8 cellular contexts compared by ENCODE assay signal in the genomic region with DNA sequence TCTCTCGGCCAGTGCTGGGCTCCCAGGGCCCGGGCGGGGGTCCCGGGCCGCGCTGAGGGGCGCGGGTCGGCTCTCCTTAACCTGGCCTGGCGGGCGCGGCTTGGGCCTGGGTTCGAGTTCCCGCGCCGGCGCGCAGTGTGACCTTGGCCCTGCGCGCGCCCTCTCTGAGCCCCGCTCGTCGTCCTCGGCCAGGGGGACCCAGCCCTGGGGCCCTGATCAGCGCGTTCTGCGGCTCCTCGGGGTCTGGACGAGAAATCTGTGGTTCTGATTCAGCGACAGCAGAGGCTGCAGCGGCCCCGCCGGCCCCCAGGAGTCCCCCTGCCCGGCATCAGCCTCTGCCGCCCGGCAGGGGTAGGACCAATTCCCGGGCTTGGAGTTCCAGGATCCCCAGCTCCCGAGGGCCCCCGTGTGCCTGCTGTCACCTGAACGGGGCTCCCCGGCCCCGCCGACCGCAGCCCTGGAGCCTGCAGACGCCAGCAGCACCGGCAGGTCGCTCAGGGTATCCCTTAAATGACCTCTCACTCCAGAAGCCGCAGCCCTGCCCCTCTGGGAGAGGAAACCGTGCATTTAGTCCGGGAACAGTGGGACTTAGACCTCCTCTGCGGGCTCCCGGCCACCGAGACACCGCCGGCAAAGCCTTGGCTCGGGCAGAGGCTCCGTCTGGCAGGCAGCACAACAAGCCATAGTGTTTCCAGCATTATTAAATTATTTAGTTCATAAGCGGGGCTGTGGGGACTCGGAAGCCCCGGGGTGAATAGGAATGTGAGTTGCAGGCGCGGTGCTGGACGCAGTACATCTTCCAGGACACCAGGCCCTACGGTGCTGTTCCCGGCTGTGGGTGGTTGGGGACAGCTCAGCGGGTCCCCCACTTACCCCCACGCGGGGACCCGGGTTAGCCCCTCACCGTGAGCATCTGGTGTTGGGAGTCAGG. TPM values are rescaled to one million over a fixed set of nuclear protein-coding genes. Genes with fewer than 3 reads are reported as not detected.
DNase-seq lines count a peak whose midpoint lies in the region; ATAC-seq, FAIRE-seq and TF ChIP-seq lines count a peak whose summit lies in the region.

No MANE protein-coding gene starts in this region.

- CTCF ChIA-PET in A549 (lab: Yijun Ruan, JAX), result interaction anchor here (1.4 to 1.9 kb wide), 2 partner anchors 8 to 47 kb away, joined by 4 to 5 read pairs; no protein-coding TSS in a partner anchor
- CTCF ChIA-PET in activated CD4-positive, alpha-beta T cell treated with anti-CD3 and anti-CD28 coated beads for 36 hours (lab: Charles Lee), result interaction anchor here (0.7 to 3.7 kb wide), 2 partner anchors 27 to 246 kb away, joined by 3 to 17 read pairs; no protein-coding TSS in a partner anchor

- DNase-seq in A549 (ENCODE audit: low read depth in 1 of 2, low spot score in 1 of 2) (peak in 1 of 2 experiments; percentile 76), HT-29 (ENCODE audit: low spot score) (peak; percentile 62), lung microvascular endothelial cell (ENCODE audit: low read depth in 2 of 2) (peak; percentile 40 to 55), substantia nigra (lab: John Stamatoyannopoulos, UW) (peak in 33 of 49 donors; percentile 16 to 74 (median 49)), NCI-H2196 (lab: John Stamatoyannopoulos, UW; ENCODE audit: unreplicated experiment) (no peak)
- DNase-seq in activated CD4-positive, alpha-beta T cell treated with anti-CD3 and anti-CD28 coated beads for 36 hours, result peak; percentile 54
- peak in 1 of 3 experiments; percentile 18 for DNase-seq in effector memory CD8-positive, alpha-beta T cell

- H3K4me3 Mint-ChIP-seq in activated CD4-positive, alpha-beta T cell treated with anti-CD3 and anti-CD28 coated beads for 36 hours, result peak overlapping the region; percentile 67
- H3K4me3 Mint-ChIP-seq in effector memory CD8-positive, alpha-beta T cell, result peak overlapping the region; percentile 89 to 95

- no peaks in the 10 kb centered on the region for H3K9me3 ChIP-seq in A549

- H3K4me1 ChIP-seq in A549, result peaks cover 24% of the 10 kb centered on the region

- no peak for TF ChIP-seq EP300 in A549 (IDR thresholded peaks at IDR 0.05)

- no peak for TF ChIP-seq RAD21 in A549 (conservative IDR thresholded peaks at IDR 0.05 in 1 of 2, IDR thresholded peaks at IDR 0.05 in 1 of 2)

- 36% methylated on average over 23 of the region's 71 CpGs for whole genome bisulfite sequencing in A549 (ENCODE audit: missing lambda C conversion rate)

- intact Hi-C loops in activated CD4-positive, alpha-beta T cell treated with anti-CD3 and anti-CD28 coated beads for 36 hours (cut with DNase I, micrococcal nuclease), result loop anchor here (1.0 to 2.0 kb wide), 9 partner anchors 50 to 874 kb away; a partner anchor contains a TSS

- peak; percentile 67 to 69 for ATAC-seq in A549
- ATAC-seq in GM18502 (IDR thresholded peaks at IDR 0.05; ENCODE audit: poor library complexity, unreplicated experiment), result peak; percentile 9
- peak; percentile 17 for ATAC-seq in activated CD4-positive, alpha-beta T cell treated with anti-CD3 and anti-CD28 coated beads for 36 hours
- ATAC-seq in effector memory CD8-positive, alpha-beta T cell (replicated peaks), result peak; percentile 10

- H3K36me3 Mint-ChIP-seq in activated CD4-positive, alpha-beta T cell treated with anti-CD3 and anti-CD28 coated beads for 36 hours (ENCODE audit: low read depth), result no peaks in the 10 kb centered on the region
- peaks cover 31% of the 10 kb centered on the region for H3K36me3 Mint-ChIP-seq in effector memory CD8-positive, alpha-beta T cell (ENCODE audit: insufficient read depth)

- peaks cover 6% of the 10 kb centered on the region for H3K27me3 Mint-ChIP-seq in activated CD4-positive, alpha-beta T cell treated with anti-CD3 and anti-CD28 coated beads for 36 hours
- H3K27me3 Mint-ChIP-seq in effector memory CD8-positive, alpha-beta T cell, result no peaks in the 10 kb centered on the region

- no peak for TF ChIP-seq CTCF in A549 (IDR thresholded peaks at IDR 0.05)

- H3K27ac Mint-ChIP-seq in activated CD4-positive, alpha-beta T cell treated with anti-CD3 and anti-CD28 coated beads for 36 hours, result peak overlapping the region; percentile 86
- peak overlapping the region; percentile 85 to 94 for H3K27ac Mint-ChIP-seq in effector memory CD8-positive, alpha-beta T cell

- H3K4me2 ChIP-seq in A549, result peak overlapping the region; percentile 93

- FAIRE-seq in A549 (lab: Jason Lieb, UNC), result no peak

- no peak for TF ChIP-seq POLR2A in A549 (IDR thresholded peaks at IDR 0.05; ENCODE audit: low read length)

- peaks cover 4% of the 10 kb centered on the region for H3K9me3 Mint-ChIP-seq in activated CD4-positive, alpha-beta T cell treated with anti-CD3 and anti-CD28 coated beads for 36 hours (ENCODE audit: low read depth)
- H3K9me3 Mint-ChIP-seq in effector memory CD8-positive, alpha-beta T cell, result no peaks in the 10 kb centered on the region

- peaks cover 49% of the 10 kb centered on the region for H3K4me1 Mint-ChIP-seq in activated CD4-positive, alpha-beta T cell treated with anti-CD3 and anti-CD28 coated beads for 36 hours
- H3K4me1 Mint-ChIP-seq in effector memory CD8-positive, alpha-beta T cell (ENCODE audit: low read depth in 2 of 2), result peaks cover 48 to 58% of the 10 kb centered on the region in 2 donors

- H3K27ac ChIP-seq in A549 (peak overlapping the region; percentile 81 to 96), substantia nigra (ENCODE audit: low read depth, low read length, poor library complexity, severe bottlenecking) (peak overlapping the region; percentile 74)

- POLR2A ChIA-PET in A549 (lab: Yijun Ruan, JAX), result interaction anchor here (0.6 to 1.0 kb wide), 5 partner anchors 17 to 228 kb away, joined by 3 to 8 read pairs (median 5); a partner anchor contains a TSS
- POLR2A ChIA-PET in activated CD4-positive, alpha-beta T cell treated with anti-CD3 and anti-CD28 coated beads for 36 hours (lab: Charles Lee), result interaction anchor here (1.0 kb wide), 1 partner anchor 48 kb away, joined by 4 read pairs; no protein-coding TSS in a partner anchor

- peak overlapping the region; percentile 92 for H3K4me3 ChIP-seq in A549

TF ChIP-seq in A549, 52 proteins besides CTCF, POLR2A, EP300 and RAD21:
- 0 out of 2 replicates have a peak, but pooled peaks have one; percentile 13 for TF ChIP-seq PHF8 (IDR thresholded peaks at IDR 0.05; ENCODE audit: borderline replicate concordance, low read depth)
- TF ChIP-seq ZFP36 (IDR thresholded peaks at IDR 0.05; ENCODE audit: borderline replicate concordance, partially characterized antibody), result peak; percentile 72
- TF ChIP-seq, protein P1, sequence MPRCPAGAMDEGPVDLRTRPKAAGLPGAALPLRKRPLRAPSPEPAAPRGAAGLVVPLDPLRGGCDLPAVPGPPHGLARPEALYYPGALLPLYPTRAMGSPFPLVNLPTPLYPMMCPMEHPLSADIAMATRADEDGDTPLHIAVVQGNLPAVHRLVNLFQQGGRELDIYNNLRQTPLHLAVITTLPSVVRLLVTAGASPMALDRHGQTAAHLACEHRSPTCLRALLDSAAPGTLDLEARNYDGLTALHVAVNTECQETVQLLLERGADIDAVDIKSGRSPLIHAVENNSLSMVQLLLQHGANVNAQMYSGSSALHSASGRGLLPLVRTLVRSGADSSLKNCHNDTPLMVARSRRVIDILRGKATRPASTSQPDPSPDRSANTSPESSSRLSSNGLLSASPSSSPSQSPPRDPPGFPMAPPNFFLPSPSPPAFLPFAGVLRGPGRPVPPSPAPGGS (IDR thresholded peaks at IDR 0.05), result 0 out of 3 replicates have a peak, but pooled peaks have one; percentile 2
- TF ChIP-seq MAFK (IDR thresholded peaks at IDR 0.05; ENCODE audit: partially characterized antibody), result no peak

RNA-seq across cellular contexts. Expression of a gene that starts 0.6 kb away (rescaled TPM):
- 5.6 and 6.2 TPM in 2 replicates for polyA plus RNA-seq in A549 (2011; rRNA removed)
- 14.8 and 22.4 TPM in 2 replicates for polyA plus RNA-seq in A549 (2012; cell fraction: cytosol; rRNA removed)
- 21.2 and 32.0 TPM in 2 replicates for polyA plus RNA-seq in A549 (2012; cell fraction: nucleus; rRNA removed)
- polyA plus RNA-seq in A549 (2017; fragmentation: RNase III; extraction: RNeasy Plus Mini Kit Qiagen cat#74134 plus additional on column Dnase treatment), result 9.4 to 12.0 TPM (median 11.3 TPM) in 3 replicates
- 2.6 and 3.6 TPM in 2 replicates for polyA minus RNA-seq in A549 (2011; rRNA and poly(A)+ RNA removed)
- 14.5 and 24.7 TPM in 2 replicates for total RNA-seq in HT-29 (2014; rRNA removed; shearing (Covaris generic))
- total RNA-seq in activated CD4-positive, alpha-beta T cell treated with anti-CD3 and anti-CD28 coated beads for 36 hours, result 1 to 10 TPM; 1.8 to 1.9 TPM
- 2.8 and 3.8 TPM in 2 replicates for total RNA-seq in lung microvascular endothelial cell

RNA-seq across cellular contexts. Expression of a gene that starts 49.4 kb away (rescaled TPM):
- polyA plus RNA-seq in A549 (2011; rRNA removed), result 180 and 219 TPM in 2 replicates
- 152 and 156 TPM in 2 replicates for polyA plus RNA-seq in A549 (2012; cell fraction: cytosol; rRNA removed)
- polyA plus RNA-seq in A549 (2012; cell fraction: nucleus; rRNA removed), result 311 and 370 TPM in 2 replicates
- polyA plus RNA-seq in A549 (2017; fragmentation: RNase III; extraction: RNeasy Plus Mini Kit Qiagen cat#74134 plus additional on column Dnase treatment), result 206 to 230 TPM (median 207 TPM) in 3 replicates
- 140 and 153 TPM in 2 replicates for polyA minus RNA-seq in A549 (2011; rRNA and poly(A)+ RNA removed)
- 430 and 463 TPM in 2 replicates for total RNA-seq in HT-29 (2014; rRNA removed; shearing (Covaris generic))
- 100 to 1,000 TPM; 185 to 227 TPM for total RNA-seq in activated CD4-positive, alpha-beta T cell treated with anti-CD3 and anti-CD28 coated beads for 36 hours
- 141 and 143 TPM in 2 replicates for total RNA-seq in lung microvascular endothelial cell

Comparison
In these comparisons a context has a peak if more than half of its experiments do, and no peak if none do; other contexts are left out.
1. ATAC-seq: peak in every context shown above with its lines; median percentile 68 in A549; 17 in activated CD4-positive, alpha-beta T cell treated with anti-CD3 and anti-CD28 coated beads for 36 hours; 10 in effector memory CD8-positive, alpha-beta T cell; 9 in GM18502.